1 cellular context compared by ENCODE assay signal in genomic region chr7:5526190-5527037, GRCh38.
A peak's percentile ranks its signal among the peaks of the same experiment; 100 is the strongest.
TF ChIP-seq lines count a peak whose summit lies in the region.

No MANE protein-coding gene starts in this region.

TF ChIP-seq in WTC11, 78 proteins besides CTCF, POLR2A, EP300 and RAD21 (continued from another document):
- TF ChIP-seq AR (CRISPR knock-in tag; IDR thresholded peaks at IDR 0.05): peak; percentile 94
- TF ChIP-seq, protein P1, sequence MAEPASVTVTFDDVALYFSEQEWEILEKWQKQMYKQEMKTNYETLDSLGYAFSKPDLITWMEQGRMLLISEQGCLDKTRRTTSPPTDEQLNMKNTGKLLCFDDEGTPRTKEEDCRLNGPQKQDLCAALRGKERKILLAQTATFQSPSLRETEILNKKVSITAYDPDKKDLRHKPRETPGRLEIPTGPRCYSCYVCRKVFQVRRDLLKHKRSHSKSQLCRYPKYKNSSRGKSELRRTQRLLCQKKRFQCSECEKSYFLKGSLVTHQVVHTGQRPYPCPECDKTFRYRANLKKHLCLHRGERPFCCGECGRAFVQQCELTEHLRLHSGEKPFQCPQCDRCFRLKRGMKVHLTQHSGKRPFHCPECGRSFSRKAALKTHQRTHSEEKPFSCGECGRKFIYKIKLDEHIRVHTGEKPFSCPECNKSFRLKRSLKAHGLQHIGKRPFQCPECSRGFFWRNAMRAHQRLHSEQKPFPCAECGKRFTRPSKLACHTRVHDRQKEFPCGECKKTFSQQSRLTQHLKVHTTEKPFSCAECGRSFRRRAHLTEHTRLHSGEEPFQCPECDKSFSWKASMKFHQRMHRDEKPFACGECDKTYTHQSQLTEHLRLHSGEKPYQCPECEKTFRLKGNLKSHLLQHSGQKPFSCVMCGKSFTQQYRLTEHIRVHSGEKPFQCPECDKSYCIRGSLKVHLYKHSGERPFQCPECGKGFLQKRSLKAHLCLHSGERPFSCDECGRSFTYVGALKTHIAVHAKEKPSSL (CRISPR knock-in tag; conservative IDR thresholded peaks at IDR 0.05): peak; percentile 86
TF ChIP-seq in WTC11: peak in this region for 24.
